Comparison of ENCODE assay signal across 12 cellular contexts in the genomic region with DNA sequence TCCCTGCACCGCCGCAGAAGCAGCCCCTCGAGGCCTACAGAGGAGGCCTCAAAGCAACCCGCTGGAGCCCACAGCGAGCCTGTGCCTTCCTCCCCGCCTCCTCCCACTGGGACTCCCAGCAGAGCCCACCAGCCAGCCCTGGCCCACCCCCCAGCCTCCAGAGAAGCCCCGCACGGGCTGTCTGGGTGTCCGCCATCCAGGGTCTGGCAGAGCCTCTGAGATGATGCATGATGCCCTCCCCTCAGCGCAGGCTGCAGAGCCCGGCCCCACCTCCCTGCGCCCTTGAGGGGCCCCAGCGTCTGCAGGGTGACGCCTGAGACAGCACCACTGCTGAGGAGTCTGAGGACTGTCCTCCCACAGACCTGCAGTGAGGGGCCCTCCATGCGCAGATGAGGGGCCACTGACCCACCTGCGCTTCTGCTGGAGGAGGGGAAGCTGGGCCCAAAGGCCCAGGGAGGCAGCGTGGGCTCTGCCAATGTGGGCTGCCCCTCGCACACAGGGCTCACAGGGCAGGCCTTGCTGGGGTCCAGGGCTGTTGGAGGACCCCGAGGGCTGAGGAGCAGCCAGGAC. TPM values are rescaled to one million over a fixed set of nuclear protein-coding genes. Genes with fewer than 3 reads are reported as not detected.
DNase-seq lines count a peak whose midpoint lies in the region; ATAC-seq, FAIRE-seq and TF ChIP-seq lines count a peak whose summit lies in the region.
"Had no signal": no experiment of that assay in that cellular context is flagged by ENCODE, and none has a peak within 500 bp of the region (broad histone marks: within the 10 kb centered on the region; RNA-seq: fewer than 3 reads in every experiment).

No MANE protein-coding gene starts in this region.

- TF ChIP-seq CTCF in CD14-positive monocyte (IDR thresholded peaks at IDR 0.05) (no peak), ovary (IDR thresholded peaks at IDR 0.05) (no peak)

- H3K4me1 Mint-ChIP-seq in CD14-positive monocyte: peaks cover 8% of the 10 kb centered on the region

- no peak for TF ChIP-seq EP300 in ovary (IDR thresholded peaks at IDR 0.05)

- TF ChIP-seq POLR2A in GM12892 (IDR thresholded peaks at IDR 0.05; ENCODE audit: low read depth, low read length): no peak
- TF ChIP-seq POLR2A in ovary (IDR thresholded peaks at IDR 0.05): no peak

- no peak overlapping the region for H3K4me3 Mint-ChIP-seq in CD14-positive monocyte

- H3K4me1 ChIP-seq in ovary (ENCODE audit: insufficient read depth): no peaks in the 10 kb centered on the region

- DNase-seq in CD14-positive monocyte (ENCODE audit: low spot score) (peak; percentile 40), GM12892 (ENCODE audit: insufficient read length) (peak; percentile 12), frontal cortex (ENCODE audit: low spot score in 2 of 2) (peak; percentile 11 to 15), ovary (peak in 4 of 5 donors; percentile 8 to 42 (median 27)), dermis blood vessel endothelial cell (no peak), NCI-H1417 (lab: John Stamatoyannopoulos, UW) (no peak)
- DNase-seq: COR-L47, MV-4-11, NCI-H226 had no signal

- no peak for FAIRE-seq in GM12892 (lab: Jason Lieb, UNC)
- no peak for FAIRE-seq in frontal cortex (lab: Jason Lieb, UNC)
- FAIRE-seq: RCC 7860 had no signal

- H3K27me3 Mint-ChIP-seq in CD14-positive monocyte (ENCODE audit: low read depth in 3 of 3): peaks cover 0 to 4% (median 0%) of the 10 kb centered on the region in 3 donors

- H3K27me3 ChIP-seq in ovary: no peaks in the 10 kb centered on the region

- H3K9me3 ChIP-seq in ovary: no peaks in the 10 kb centered on the region

- no peak overlapping the region for H3K27ac Mint-ChIP-seq in CD14-positive monocyte

- ATAC-seq in HG02571 (IDR thresholded peaks at IDR 0.05; ENCODE audit: unreplicated experiment): no peak

- peaks cover 0 to 2% of the 10 kb centered on the region in 2 donors for H3K36me3 Mint-ChIP-seq in CD14-positive monocyte

- no peak overlapping the region for H3K4me3 ChIP-seq in ovary

- no peaks in the 10 kb centered on the region for H3K9me3 Mint-ChIP-seq in CD14-positive monocyte

- no peaks in the 10 kb centered on the region for H3K36me3 ChIP-seq in ovary

- H3K27ac ChIP-seq in ovary: no peak overlapping the region
- H3K27ac ChIP-seq: epithelial cell of prostate had no signal

- intact Hi-C loops in CD14-positive monocyte (cut with micrococcal nuclease): no loop called here
- intact Hi-C loops in ovary (cut with DNase I): no loop called here

- WGBS in ovary, 3 donors: 75 to 90% (median 80%) methylated on average over 17 to 19 of the region's 19 CpGs

RNA-seq across cellular contexts. Expression of a gene that starts 31.2 kb away (rescaled TPM):
- polyA plus RNA-seq in CD14-positive monocyte (not detected), ovary (10 to 100 TPM in 1 of 2 donors, 1 to 10 TPM in 1; 2.9 to 63.3 TPM)
- polyA plus RNA-seq in GM12892 (2012; ENCODE audit: missing spikeins): 0.34 TPM
- total RNA-seq in frontal cortex (38.7 TPM), ovary (100 to 1,000 TPM in 1 of 7 donors, 10 to 100 TPM in 6; 27.2 to 149 (median 73.3) TPM), dermis blood vessel endothelial cell (8.3 and 11.3 TPM in 2 replicates)

Comparison
In these comparisons a context has a peak if more than half of its experiments do, and no peak if none do; other contexts are left out.
1. DNase-seq: peak in CD14-positive monocyte (single experiment), GM12892 (single experiment), frontal cortex (2 of 2) and ovary (4 of 5); none in dermis blood vessel endothelial cell (single experiment) and NCI-H1417 (0 of 3).